Comparison of ENCODE assay signal across 23 cellular contexts in genomic region chr1:8284167-8284566, GRCh38. TPM values are rescaled to one million over a fixed set of nuclear protein-coding genes. Genes with fewer than 3 reads are reported as not detected.
DNase-seq lines count a peak whose midpoint lies in the region; ATAC-seq, FAIRE-seq and TF ChIP-seq lines count a peak whose summit lies in the region.
"Had no signal": no experiment of that assay in that cellular context is flagged by ENCODE, and none has a peak within 500 bp of the region (broad histone marks: within the 10 kb centered on the region; RNA-seq: fewer than 3 reads in every experiment).

No MANE protein-coding gene starts in this region.

- H3K4me3 ChIP-seq in HepG2 (replicated peaks in 1 of 3; ENCODE audit: insufficient read depth in 1 of 3, low read depth in 2 of 3, low read length in 3 of 3) (no peak overlapping the region), right lobe of liver (no peak overlapping the region), transverse colon (no peak overlapping the region)
- H3K4me3 ChIP-seq: gastrocnemius medialis, K562, spleen, thyroid gland had no signal

- peaks cover 3% of the 10 kb centered on the region for H3K9me3 Mint-ChIP-seq in progenitor cell of endocrine pancreas (ENCODE audit: low read depth)
- H3K9me3 Mint-ChIP-seq: activated naive CD8-positive, alpha-beta T cell treated with anti-CD3 and anti-CD28 coated beads, Interleukin-2, amount 10 ng/mL, durations not matched to agents 7 days and 5 days; CD4-positive, CD25-positive, alpha-beta regulatory T cell had no signal

- no peak overlapping the region for H3K27ac Mint-ChIP-seq in progenitor cell of endocrine pancreas
- H3K27ac Mint-ChIP-seq: activated naive CD8-positive, alpha-beta T cell treated with anti-CD3 and anti-CD28 coated beads, Interleukin-2, amount 10 ng/mL, durations not matched to agents 7 days and 5 days; CD4-positive, CD25-positive, alpha-beta regulatory T cell had no signal

- H3K36me3 ChIP-seq in HepG2 (replicated peaks in 1 of 2; ENCODE audit: control insufficient read depth in 1 of 2, insufficient read depth in 2 of 2, low read length in 2 of 2), result no peaks in the 10 kb centered on the region
- H3K36me3 ChIP-seq in right lobe of liver, result no peaks in the 10 kb centered on the region
- H3K36me3 ChIP-seq in transverse colon, result no peaks in the 10 kb centered on the region
- H3K36me3 ChIP-seq: gastrocnemius medialis, spleen, thyroid gland had no signal

- TF ChIP-seq POLR2A in HepG2 (IDR thresholded peaks at IDR 0.05; ENCODE audit: insufficient read depth in 1 of 2, low read depth in 2 of 2, low read length in 2 of 2) (no peak), right lobe of liver (IDR thresholded peaks at IDR 0.05) (no peak), transverse colon (IDR thresholded peaks at IDR 0.05) (no peak)

- intact Hi-C loops in HepG2 (cut with micrococcal nuclease; ENCODE audit: unreplicated experiment), result no loop called here
- intact Hi-C loops in right lobe of liver (cut with DNase I), result no loop called here
- intact Hi-C loops in transverse colon (cut with DNase I; ENCODE audit: low total_unique reads), result no loop called here

- no peak for TF ChIP-seq RAD21 in HepG2 (CRISPR knock-in tag; IDR thresholded peaks at IDR 0.05)

- no peak for FAIRE-seq in HepG2 (lab: Jason Lieb, UNC)
- FAIRE-seq: K562 had no signal

- POLR2A ChIA-PET in HepG2 (lab: Yijun Ruan, JAX), result interaction anchor here (1.5 kb wide), 1 partner anchor 10 kb away, joined by 4 read pairs; no protein-coding TSS in a partner anchor

- no peak overlapping the region for H3K4me2 ChIP-seq in HepG2 (ENCODE audit: low read depth, low read length)

- in situ Hi-C loops in HepG2 (cut with HindIII; ENCODE audit: extremely low pct_ligation_motif_present, low pct_unique_long_range_greater_than_20kb), result no loop called here
- in situ Hi-C loops in transverse colon (cut with MboI; ENCODE audit: low pct_ligation_motif_present in 1 of 4, low pct_unique_long_range_greater_than_20kb in 1 of 4, low sequenced_read_pairs in 3 of 4), result no loop called here

- H3K27ac ChIP-seq in HepG2 (ENCODE audit: extremely low read length, insufficient read depth, low read length), result no peak overlapping the region
- no peak overlapping the region for H3K27ac ChIP-seq in right lobe of liver
- no peak overlapping the region for H3K27ac ChIP-seq in transverse colon
- H3K27ac ChIP-seq: gastrocnemius medialis, thyroid gland had no signal

- TF ChIP-seq CTCF in HepG2 (CRISPR knock-in tag; IDR thresholded peaks at IDR 0.05) (no peak), right lobe of liver (IDR thresholded peaks at IDR 0.05) (no peak), progenitor cell of endocrine pancreas (IDR thresholded peaks at IDR 0.05; ENCODE audit: unreplicated experiment) (no peak), transverse colon (IDR thresholded peaks at IDR 0.05) (no peak)

- TF ChIP-seq EP300 in HepG2 (IDR thresholded peaks at IDR 0.05; ENCODE audit: low read depth in 2 of 2, low read length in 2 of 2), result no peak
- TF ChIP-seq EP300 in HepG2 (CRISPR knock-in tag; IDR thresholded peaks at IDR 0.05; ENCODE audit: borderline replicate concordance), result no peak
- no peak for TF ChIP-seq EP300 in transverse colon (IDR thresholded peaks at IDR 0.05; ENCODE audit: low read depth)

- H3K79me2 ChIP-seq in HepG2 (ENCODE audit: insufficient read depth, low read length), result no peaks in the 10 kb centered on the region

- H3K9me3 ChIP-seq in HepG2 (ENCODE audit: low read length) (no peaks in the 10 kb centered on the region), right lobe of liver (no peaks in the 10 kb centered on the region), transverse colon (no peaks in the 10 kb centered on the region)
- H3K9me3 ChIP-seq: gastrocnemius medialis, spleen, thyroid gland had no signal

- CTCF ChIA-PET in HepG2 (lab: Yijun Ruan, JAX; ENCODE audit: low intra/inter-chr PET ratio, low total read pairs), result no interaction called here

- BruUV-seq in HepG2 (replicated peaks; lab: Mats Ljungman, UMichigan), result no TSS peak

- H3K4me3 Mint-ChIP-seq in progenitor cell of endocrine pancreas (ENCODE audit: low read depth), result no peak overlapping the region
- H3K4me3 Mint-ChIP-seq: activated naive CD8-positive, alpha-beta T cell treated with anti-CD3 and anti-CD28 coated beads, Interleukin-2, amount 10 ng/mL, durations not matched to agents 7 days and 5 days; activated T-cell treated with anti-CD3 and anti-CD28 coated beads, Interleukin-2, amount 50 U/mL, for 4 hours; CD4-positive, CD25-positive, alpha-beta regulatory T cell had no signal

- H3K4me1 Mint-ChIP-seq in progenitor cell of endocrine pancreas (ENCODE audit: low read depth), result peaks cover 8% of the 10 kb centered on the region
- H3K4me1 Mint-ChIP-seq: activated naive CD8-positive, alpha-beta T cell treated with anti-CD3 and anti-CD28 coated beads, Interleukin-2, amount 10 ng/mL, durations not matched to agents 7 days and 5 days had no signal

- no peaks in the 10 kb centered on the region for H3K27me3 Mint-ChIP-seq in progenitor cell of endocrine pancreas

- no peak overlapping the region for H3K9ac ChIP-seq in HepG2 (ENCODE audit: insufficient read depth, low read depth, low read length)

- H3K36me3 Mint-ChIP-seq in progenitor cell of endocrine pancreas (ENCODE audit: insufficient read depth), result no peaks in the 10 kb centered on the region
- H3K36me3 Mint-ChIP-seq: activated naive CD8-positive, alpha-beta T cell treated with anti-CD3 and anti-CD28 coated beads, Interleukin-2, amount 10 ng/mL, durations not matched to agents 7 days and 5 days; CD4-positive, CD25-positive, alpha-beta regulatory T cell had no signal

- no peak for DNase-seq in HepG2 (ENCODE audit: low spot score)
- no peak for DNase-seq in right lobe of liver
- peak; percentile 75 for DNase-seq in amniotic epithelial cell (ENCODE audit: low read depth)
- DNase-seq in fibroblast of peridontal ligament (ENCODE audit: extremely low read depth), result peak; percentile 37
- no peak for DNase-seq in progenitor cell of endocrine pancreas (ENCODE audit: low spot score, unreplicated experiment)
- no peak for DNase-seq in transverse colon
- no peak for DNase-seq in NCI-H526 treated with DMSO at 0.1 percent for 48 hours (lab: John Stamatoyannopoulos, UW)
- DNase-seq: activated CD4-positive, alpha-beta T cell treated with anti-CD3 and anti-CD28 coated beads, Interleukin-2, amount 50 U/mL, for 48 hours; activated naive CD8-positive, alpha-beta T cell treated with anti-CD3 and anti-CD28 coated beads, Interleukin-2, amount 10 ng/mL, durations not matched to agents 7 days and 5 days; activated T-cell treated with anti-CD3 and anti-CD28 coated beads, Interleukin-2, amount 50 U/mL, for 4 hours; CD4-positive, CD25-positive, alpha-beta regulatory T cell; cerebellar nuclear complex; DMS53; gastrocnemius medialis; GOT3; left colon; midbrain; NCI-H2029 treated with DMSO at 0.1 percent for 48 hours; SHP77 treated with DMSO at 0.1 percent for 48 hours; spleen; thyroid gland had no signal

- peaks cover 38% of the 10 kb centered on the region for H3K4me1 ChIP-seq in HepG2 (ENCODE audit: insufficient read depth, low read length)
- H3K4me1 ChIP-seq in right lobe of liver, result no peaks in the 10 kb centered on the region
- peaks cover 0 to 13% (median 3%) of the 10 kb centered on the region in 4 donors for H3K4me1 ChIP-seq in transverse colon
- H3K4me1 ChIP-seq: gastrocnemius medialis, thyroid gland had no signal

- no peak overlapping the region for H2AFZ ChIP-seq in HepG2 (ENCODE audit: low read length)

- ATAC-seq in HepG2 (no peak), right lobe of liver (no peak), GM18873 (IDR thresholded peaks at IDR 0.05; ENCODE audit: low FRiP score, unreplicated experiment) (no peak)
- ATAC-seq: gastrocnemius medialis, K562 had no signal

- H4K20me1 ChIP-seq in HepG2 (ENCODE audit: insufficient read depth, low read length), result no peaks in the 10 kb centered on the region

- 70% methylated on average over 4 of the region's 4 CpGs for WGBS in HepG2 (ENCODE audit: low lambda C conversion rate)
- 75% methylated on average over 2 of the region's 4 CpGs for WGBS in right lobe of liver (ENCODE audit: insufficient coverage, low coverage, low lambda C conversion rate, missing lambda C conversion rate)
- WGBS in transverse colon (ENCODE audit: low coverage in 1 of 2), 2 donors, result 75 to 79% methylated on average over 3 to 4 of the region's 4 CpGs

- H3K27me3 ChIP-seq in HepG2 (ENCODE audit: control insufficient read depth in 1 of 2, insufficient read depth in 2 of 2, low read length in 2 of 2) (no peaks in the 10 kb centered on the region), right lobe of liver (no peaks in the 10 kb centered on the region), transverse colon (no peaks in the 10 kb centered on the region)
- H3K27me3 ChIP-seq: thyroid gland had no signal

RNA-seq across cellular contexts. Expression of gene SLC45A1, which starts 33.7 kb away (rescaled TPM):
- not detected in 2 replicates for total RNA-seq in HepG2 (2016; rRNA removed; fragmentation: Illumina TruSeq; extraction: Trizol)
- not detected in 2 replicates for total RNA-seq in HepG2 (2016; cell fraction: cytosol; rRNA removed; fragmentation: Illumina TruSeq; extraction: Trizol; ENCODE audit: low read depth)
- not detected in 2 replicates for total RNA-seq in HepG2 (2016; cell fraction: insoluble cytoplasmic fraction; rRNA removed; fragmentation: Illumina TruSeq; extraction: Trizol)
- not detected in 2 replicates for total RNA-seq in HepG2 (2016; cell fraction: membrane; rRNA removed; fragmentation: Illumina TruSeq; extraction: Trizol)
- not detected in 2 replicates for total RNA-seq in HepG2 (2016; cell fraction: nucleus; rRNA removed; fragmentation: Illumina TruSeq; extraction: Trizol)
- 0.05 TPM in 1 of 2 replicates, not detected in the other for polyA plus RNA-seq in HepG2 (2011; rRNA removed)
- polyA plus RNA-seq in HepG2 (2011; cell fraction: cytosol; rRNA removed), result 0.03 TPM in 1 of 2 replicates, not detected in the other
- 0.09 TPM in 1 of 2 replicates, not detected in the other for polyA plus RNA-seq in HepG2 (2011; cell fraction: nucleus; rRNA removed)
- polyA plus RNA-seq in HepG2 (2012), result not detected in 2 replicates
- not detected in 2 replicates for polyA plus RNA-seq in HepG2 (2016; cell fraction: cytosol; fragmentation: Illumina TruSeq; extraction: Trizol; ENCODE audit: low read depth)
- not detected in 2 replicates for polyA plus RNA-seq in HepG2 (2016; cell fraction: insoluble cytoplasmic fraction; fragmentation: Illumina TruSeq; extraction: Trizol; ENCODE audit: low read depth)
- not detected in 2 replicates for polyA plus RNA-seq in HepG2 (2016; cell fraction: membrane; fragmentation: Illumina TruSeq; extraction: Trizol; ENCODE audit: low read depth)
- not detected in 2 replicates for polyA plus RNA-seq in HepG2 (2016; cell fraction: nucleus; fragmentation: Illumina TruSeq; extraction: Trizol; ENCODE audit: insufficient read depth, low read depth)
- not detected in 2 replicates for polyA minus RNA-seq in HepG2 (2011; rRNA and poly(A)+ RNA removed; ENCODE audit: low replicate concordance)
- not detected in 2 replicates for polyA minus RNA-seq in HepG2 (2011; cell fraction: cytosol; rRNA and poly(A)+ RNA removed)
- not detected in 2 replicates for polyA minus RNA-seq in HepG2 (2011; cell fraction: nucleus; rRNA and poly(A)+ RNA removed)
- under 1 TPM in 5 of 6 experiments, not detected in 1; 0.13 to 0.53 (median 0.25) TPM for total RNA-seq in right lobe of liver
- total RNA-seq in progenitor cell of endocrine pancreas, result 0.60 and 0.86 TPM in 2 replicates
- total RNA-seq in transverse colon, result 1 to 10 TPM; 2.3 to 7.1 (median 4.1) TPM
- total RNA-seq: K562 had no signal
- polyA plus RNA-seq: K562 had no signal

Comparison
In these comparisons a context has a peak if more than half of its experiments do, and no peak if none do; other contexts are left out.
1. DNase-seq: peak in amniotic epithelial cell (single experiment) and fibroblast of peridontal ligament (single experiment); none in HepG2 (single experiment), right lobe of liver (0 of 3), progenitor cell of endocrine pancreas (single experiment), transverse colon (single experiment) and NCI-H526 treated with DMSO at 0.1 percent for 48 hours (single experiment).